13 cellular contexts compared by ENCODE assay signal in the genomic region with DNA sequence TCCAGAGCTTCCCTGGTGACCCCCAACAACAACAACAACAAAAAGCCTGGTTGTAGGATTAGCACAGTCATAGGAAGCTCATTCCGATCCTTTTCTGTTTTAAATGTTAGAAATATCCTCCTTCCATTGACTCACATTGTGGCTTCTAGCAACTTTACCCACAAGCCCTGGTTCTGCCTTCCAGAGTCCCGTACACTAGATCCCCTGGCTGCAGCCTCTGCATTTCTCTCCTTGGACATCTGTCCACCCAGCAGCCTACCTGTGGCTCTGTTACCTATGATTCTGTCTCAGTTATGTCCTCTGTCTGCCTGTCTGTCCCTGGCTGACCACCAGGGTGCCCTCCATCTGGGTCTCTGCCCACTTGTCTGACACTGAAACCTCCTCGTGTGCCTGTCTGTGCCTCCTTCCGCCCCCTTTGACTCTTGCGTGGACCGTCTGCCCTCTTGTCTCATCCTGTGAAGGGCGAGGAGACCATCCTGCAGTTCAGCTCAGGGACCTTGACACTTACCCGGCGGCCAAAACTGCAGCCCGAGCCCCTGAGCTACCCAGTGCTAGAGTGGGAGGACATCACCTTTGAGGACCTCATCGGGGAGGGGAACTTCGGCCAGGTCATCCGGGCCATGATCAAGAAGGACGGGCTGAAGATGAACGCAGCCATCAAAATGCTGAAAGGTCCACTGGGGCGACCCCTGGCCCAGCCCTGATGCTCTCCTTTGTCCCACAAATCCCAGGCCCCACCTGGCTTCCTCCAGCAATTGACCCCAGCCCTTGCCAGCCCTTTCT. TPM values are rescaled to one million over a fixed set of nuclear protein-coding genes. Genes with fewer than 3 reads are reported as not detected.
DNase-seq lines count a peak whose midpoint lies in the region; ATAC-seq and TF ChIP-seq lines count a peak whose summit lies in the region.
"Had no signal": no experiment of that assay in that cellular context is flagged by ENCODE, and none has a peak within 500 bp of the region (broad histone marks: within the 10 kb centered on the region; RNA-seq: fewer than 3 reads in every experiment).

No MANE protein-coding gene starts in this region.

- no peaks in the 10 kb centered on the region for H3K36me3 ChIP-seq in colonic mucosa
- H3K36me3 ChIP-seq: BLaER1, neutrophil had no signal

- H3K4me3 ChIP-seq in GM12864 (ENCODE audit: low read depth, low read length) (no peak overlapping the region), colonic mucosa (no peak overlapping the region)
- H3K4me3 ChIP-seq: BLaER1, coronary artery had no signal

- no peaks in the 10 kb centered on the region for H3K27me3 ChIP-seq in colonic mucosa
- H3K27me3 ChIP-seq: BLaER1, neutrophil had no signal

- ATAC-seq in GM19351 (IDR thresholded peaks at IDR 0.05; ENCODE audit: unreplicated experiment) = no peak
- ATAC-seq: left lobe of liver had no signal

- H3K27ac Mint-ChIP-seq in activated T-helper 2 cell treated with anti-CD3 and anti-CD28 coated beads, Interferon-gamma antibody, Interleukin-2, Interleukin-4, amounts not matched to agents 10 μg/mL and 5 μg/mL and 100 μg/mL, durations not matched to agents 14 hours and 24 hours and 36 hours = peak overlapping the region; percentile 14
- H3K27ac Mint-ChIP-seq: activated CD4-positive, alpha-beta memory T cell treated with anti-CD3 and anti-CD28 coated beads, Interleukin-2, amount 10 ng/mL, durations not matched to agents 7 days and 5 days; activated naive CD4-positive, alpha-beta T cell treated with anti-CD3 and anti-CD28 coated beads for 36 hours had no signal

- TF ChIP-seq CTCF in GM12864 (IDR thresholded peaks at IDR 0.05; ENCODE audit: low read depth, low read length, missing control alignments) = peak; percentile 17
- no peak for TF ChIP-seq CTCF in colonic mucosa (IDR thresholded peaks at IDR 0.05)

- H3K9ac ChIP-seq in colonic mucosa (ENCODE audit: low read depth in 2 of 2, low read length in 2 of 2) = no peak overlapping the region
- H3K9ac ChIP-seq: BLaER1 had no signal

- no peaks in the 10 kb centered on the region for H3K9me3 Mint-ChIP-seq in activated T-helper 2 cell treated with anti-CD3 and anti-CD28 coated beads, Interferon-gamma antibody, Interleukin-2, Interleukin-4, amounts not matched to agents 10 μg/mL and 5 μg/mL and 100 μg/mL, durations not matched to agents 14 hours and 24 hours and 36 hours
- H3K9me3 Mint-ChIP-seq: activated CD4-positive, alpha-beta memory T cell treated with anti-CD3 and anti-CD28 coated beads, Interleukin-2, amount 10 ng/mL, durations not matched to agents 7 days and 5 days; activated naive CD4-positive, alpha-beta T cell treated with anti-CD3 and anti-CD28 coated beads for 36 hours had no signal

- H3K36me3 Mint-ChIP-seq in activated T-helper 2 cell treated with anti-CD3 and anti-CD28 coated beads, Interferon-gamma antibody, Interleukin-2, Interleukin-4, amounts not matched to agents 10 μg/mL and 5 μg/mL and 100 μg/mL, durations not matched to agents 14 hours and 24 hours and 36 hours (ENCODE audit: low read depth) = no peaks in the 10 kb centered on the region

- DNase-seq in GM12864 (ENCODE audit: low read depth) (no peak), islet precursor cell (peak; percentile 46), colonic mucosa (no peak), T-helper 1 cell (no peak)
- no peak for DNase-seq in activated T-helper 2 cell treated with anti-CD3 and anti-CD28 coated beads, Interferon-gamma antibody, Interleukin-2, Interleukin-4, amounts not matched to agents 10 μg/mL and 5 μg/mL and 100 μg/mL, durations not matched to agents 14 hours and 24 hours and 36 hours (ENCODE audit: low spot score)
- DNase-seq: activated CD4-positive, alpha-beta memory T cell treated with anti-CD3 and anti-CD28 coated beads, Interleukin-2, amount 10 ng/mL, durations not matched to agents 7 days and 5 days; activated naive CD4-positive, alpha-beta T cell treated with anti-CD3 and anti-CD28 coated beads for 36 hours; T-helper 2 cell had no signal

- no peak overlapping the region for H3K4me3 Mint-ChIP-seq in activated T-helper 2 cell treated with anti-CD3 and anti-CD28 coated beads, Interferon-gamma antibody, Interleukin-2, Interleukin-4, amounts not matched to agents 10 μg/mL and 5 μg/mL and 100 μg/mL, durations not matched to agents 14 hours and 24 hours and 36 hours (ENCODE audit: low read depth)
- H3K4me3 Mint-ChIP-seq: activated CD4-positive, alpha-beta memory T cell treated with anti-CD3 and anti-CD28 coated beads, Interleukin-2, amount 10 ng/mL, durations not matched to agents 7 days and 5 days; activated naive CD4-positive, alpha-beta T cell treated with anti-CD3 and anti-CD28 coated beads for 36 hours had no signal

- intact Hi-C loops in activated T-helper 2 cell treated with anti-CD3 and anti-CD28 coated beads, Interferon-gamma antibody, Interleukin-2, Interleukin-4, amounts not matched to agents 10 μg/mL and 5 μg/mL and 100 μg/mL, durations not matched to agents 14 hours and 24 hours and 36 hours (cut with micrococcal nuclease) = no loop called here
- intact Hi-C loops in colonic mucosa (cut with DNase I) = no loop called here

- H3K27ac ChIP-seq in colonic mucosa = no peak overlapping the region
- H3K27ac ChIP-seq: BLaER1, coronary artery, neutrophil had no signal

- H3K4me1 ChIP-seq in colonic mucosa = no peaks in the 10 kb centered on the region
- H3K4me1 ChIP-seq: BLaER1 had no signal

- H3K9me3 ChIP-seq in colonic mucosa = no peaks in the 10 kb centered on the region
- H3K9me3 ChIP-seq: BLaER1, neutrophil had no signal

- no peaks in the 10 kb centered on the region for H3K27me3 Mint-ChIP-seq in activated T-helper 2 cell treated with anti-CD3 and anti-CD28 coated beads, Interferon-gamma antibody, Interleukin-2, Interleukin-4, amounts not matched to agents 10 μg/mL and 5 μg/mL and 100 μg/mL, durations not matched to agents 14 hours and 24 hours and 36 hours (ENCODE audit: low read depth)
- H3K27me3 Mint-ChIP-seq: activated CD4-positive, alpha-beta memory T cell treated with anti-CD3 and anti-CD28 coated beads, Interleukin-2, amount 10 ng/mL, durations not matched to agents 7 days and 5 days had no signal

- H3K4me1 Mint-ChIP-seq in activated T-helper 2 cell treated with anti-CD3 and anti-CD28 coated beads, Interferon-gamma antibody, Interleukin-2, Interleukin-4, amounts not matched to agents 10 μg/mL and 5 μg/mL and 100 μg/mL, durations not matched to agents 14 hours and 24 hours and 36 hours (ENCODE audit: low read depth) = peaks cover 13% of the 10 kb centered on the region
- H3K4me1 Mint-ChIP-seq: activated CD4-positive, alpha-beta memory T cell treated with anti-CD3 and anti-CD28 coated beads, Interleukin-2, amount 10 ng/mL, durations not matched to agents 7 days and 5 days had no signal

RNA-seq across cellular contexts. Expression of gene TIE1, which starts 16.1 kb away (rescaled TPM):
- total RNA-seq in activated T-helper 2 cell treated with anti-CD3 and anti-CD28 coated beads, Interferon-gamma antibody, Interleukin-2, Interleukin-4, amounts not matched to agents 10 μg/mL and 5 μg/mL and 100 μg/mL, durations not matched to agents 14 hours and 24 hours and 36 hours = 2.9 and 3.1 TPM in 2 replicates
- 1 to 10 TPM; 5.1 to 7.6 TPM for total RNA-seq in colonic mucosa
- total RNA-seq: activated naive CD4-positive, alpha-beta T cell treated with anti-CD3 and anti-CD28 coated beads for 36 hours had no signal

RNA-seq across cellular contexts. Expression of gene MPL, which starts 20.7 kb away (rescaled TPM):
- not detected in 2 replicates for total RNA-seq in activated T-helper 2 cell treated with anti-CD3 and anti-CD28 coated beads, Interferon-gamma antibody, Interleukin-2, Interleukin-4, amounts not matched to agents 10 μg/mL and 5 μg/mL and 100 μg/mL, durations not matched to agents 14 hours and 24 hours and 36 hours
- under 1 TPM in 1 of 2 donors, not detected in 1; 0.12 TPM for total RNA-seq in colonic mucosa
- total RNA-seq: activated CD4-positive, alpha-beta memory T cell treated with anti-CD3 and anti-CD28 coated beads, Interleukin-2, amount 10 ng/mL, durations not matched to agents 7 days and 5 days; activated naive CD4-positive, alpha-beta T cell treated with anti-CD3 and anti-CD28 coated beads for 36 hours had no signal

RNA-seq across cellular contexts. Expression of gene C1orf210, which starts 31.5 kb away (rescaled TPM):
- not detected in 2 replicates for total RNA-seq in activated T-helper 2 cell treated with anti-CD3 and anti-CD28 coated beads, Interferon-gamma antibody, Interleukin-2, Interleukin-4, amounts not matched to agents 10 μg/mL and 5 μg/mL and 100 μg/mL, durations not matched to agents 14 hours and 24 hours and 36 hours
- total RNA-seq in colonic mucosa = 10 to 100 TPM; 67.4 to 94.3 TPM
- total RNA-seq: activated CD4-positive, alpha-beta memory T cell treated with anti-CD3 and anti-CD28 coated beads, Interleukin-2, amount 10 ng/mL, durations not matched to agents 7 days and 5 days; activated naive CD4-positive, alpha-beta T cell treated with anti-CD3 and anti-CD28 coated beads for 36 hours had no signal

RNA-seq across cellular contexts. Expression of gene CDC20, which starts 41.9 kb away (rescaled TPM):
- total RNA-seq in activated T-helper 2 cell treated with anti-CD3 and anti-CD28 coated beads, Interferon-gamma antibody, Interleukin-2, Interleukin-4, amounts not matched to agents 10 μg/mL and 5 μg/mL and 100 μg/mL, durations not matched to agents 14 hours and 24 hours and 36 hours = 125 and 128 TPM in 2 replicates
- 100 to 1,000 TPM in 1 of 2 donors, 10 to 100 TPM in 1; 42.6 to 201 TPM for total RNA-seq in colonic mucosa

RNA-seq across cellular contexts. Expression of gene TMEM125, which starts 47.1 kb away (rescaled TPM):
- not detected in 2 replicates for total RNA-seq in activated T-helper 2 cell treated with anti-CD3 and anti-CD28 coated beads, Interferon-gamma antibody, Interleukin-2, Interleukin-4, amounts not matched to agents 10 μg/mL and 5 μg/mL and 100 μg/mL, durations not matched to agents 14 hours and 24 hours and 36 hours
- 10 to 100 TPM; 59.8 to 80.0 TPM for total RNA-seq in colonic mucosa
- total RNA-seq: activated CD4-positive, alpha-beta memory T cell treated with anti-CD3 and anti-CD28 coated beads, Interleukin-2, amount 10 ng/mL, durations not matched to agents 7 days and 5 days had no signal

Comparison
In these comparisons a context has a peak if more than half of its experiments do, and no peak if none do; other contexts are left out.
1. RNA of gene C1orf210, which starts 31.5 kb away (total RNA-seq): 67.4 to 94.3 TPM in colonic mucosa; not detected in activated T-helper 2 cell treated with anti-CD3 and anti-CD28 coated beads, Interferon-gamma antibody, Interleukin-2, Interleukin-4, amounts not matched to agents 10 μg/mL and 5 μg/mL and 100 μg/mL, durations not matched to agents 14 hours and 24 hours and 36 hours; every median in the first group is over 10 times any median in the second.